1 cellular context compared by ENCODE assay signal in the genomic region with DNA sequence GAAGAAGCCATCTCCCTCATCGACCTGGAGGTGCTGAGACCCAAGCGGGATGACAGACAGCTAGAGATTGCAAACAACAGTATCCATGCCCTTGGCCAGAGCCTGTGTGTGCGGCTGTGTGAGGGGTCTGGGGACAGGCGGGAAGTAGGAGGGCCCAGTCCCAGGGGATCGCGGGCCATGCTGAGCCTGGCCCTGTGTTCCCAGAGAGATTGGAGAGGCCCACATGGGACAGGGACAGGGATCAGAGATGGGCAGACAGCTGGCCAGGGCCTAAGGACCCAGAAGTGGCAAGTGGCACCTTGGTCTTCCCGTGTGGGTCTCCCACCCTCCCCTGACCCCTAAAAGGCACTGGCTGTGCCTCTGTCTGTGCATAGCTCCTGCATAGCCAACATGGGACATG.
TF ChIP-seq lines count a peak whose summit lies in the region.

No MANE protein-coding gene starts in this region.

TF ChIP-seq in SK-N-SH treated with all-trans-retinoic acid at 6 μM for 48 hours, 23 proteins besides CTCF, POLR2A, EP300 and RAD21 (continued from another document):
- TF ChIP-seq, protein P1, sequence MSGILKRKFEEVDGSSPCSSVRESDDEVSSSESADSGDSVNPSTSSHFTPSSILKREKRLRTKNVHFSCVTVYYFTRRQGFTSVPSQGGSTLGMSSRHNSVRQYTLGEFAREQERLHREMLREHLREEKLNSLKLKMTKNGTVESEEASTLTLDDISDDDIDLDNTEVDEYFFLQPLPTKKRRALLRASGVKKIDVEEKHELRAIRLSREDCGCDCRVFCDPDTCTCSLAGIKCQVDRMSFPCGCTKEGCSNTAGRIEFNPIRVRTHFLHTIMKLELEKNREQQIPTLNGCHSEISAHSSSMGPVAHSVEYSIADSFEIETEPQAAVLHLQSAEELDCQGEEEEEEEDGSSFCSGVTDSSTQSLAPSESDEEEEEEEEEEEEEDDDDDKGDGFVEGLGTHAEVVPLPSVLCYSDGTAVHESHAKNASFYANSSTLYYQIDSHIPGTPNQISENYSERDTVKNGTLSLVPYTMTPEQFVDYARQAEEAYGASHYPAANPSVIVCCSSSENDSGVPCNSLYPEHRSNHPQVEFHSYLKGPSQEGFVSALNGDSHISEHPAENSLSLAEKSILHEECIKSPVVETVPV (CRISPR knock-in tag; IDR thresholded peaks at IDR 0.05) = no peak
- TF ChIP-seq ZNF565 (CRISPR knock-in tag; conservative IDR thresholded peaks at IDR 0.05; ENCODE audit: low read depth) = no peak
- TF ChIP-seq PPARA (CRISPR knock-in tag; IDR thresholded peaks at IDR 0.05; ENCODE audit: borderline replicate concordance) = no peak
- no peak for TF ChIP-seq TOX (CRISPR knock-in tag; IDR thresholded peaks at IDR 0.05; ENCODE audit: borderline replicate concordance)
- no peak for TF ChIP-seq BACH2 (CRISPR knock-in tag; IDR thresholded peaks at IDR 0.05; ENCODE audit: borderline replicate concordance)
- no peak for TF ChIP-seq CSDC2 (CRISPR knock-in tag; IDR thresholded peaks at IDR 0.05)
TF ChIP-seq in SK-N-SH treated with all-trans-retinoic acid at 6 μM for 48 hours: peak in this region for 0.
